In the genomic region with DNA sequence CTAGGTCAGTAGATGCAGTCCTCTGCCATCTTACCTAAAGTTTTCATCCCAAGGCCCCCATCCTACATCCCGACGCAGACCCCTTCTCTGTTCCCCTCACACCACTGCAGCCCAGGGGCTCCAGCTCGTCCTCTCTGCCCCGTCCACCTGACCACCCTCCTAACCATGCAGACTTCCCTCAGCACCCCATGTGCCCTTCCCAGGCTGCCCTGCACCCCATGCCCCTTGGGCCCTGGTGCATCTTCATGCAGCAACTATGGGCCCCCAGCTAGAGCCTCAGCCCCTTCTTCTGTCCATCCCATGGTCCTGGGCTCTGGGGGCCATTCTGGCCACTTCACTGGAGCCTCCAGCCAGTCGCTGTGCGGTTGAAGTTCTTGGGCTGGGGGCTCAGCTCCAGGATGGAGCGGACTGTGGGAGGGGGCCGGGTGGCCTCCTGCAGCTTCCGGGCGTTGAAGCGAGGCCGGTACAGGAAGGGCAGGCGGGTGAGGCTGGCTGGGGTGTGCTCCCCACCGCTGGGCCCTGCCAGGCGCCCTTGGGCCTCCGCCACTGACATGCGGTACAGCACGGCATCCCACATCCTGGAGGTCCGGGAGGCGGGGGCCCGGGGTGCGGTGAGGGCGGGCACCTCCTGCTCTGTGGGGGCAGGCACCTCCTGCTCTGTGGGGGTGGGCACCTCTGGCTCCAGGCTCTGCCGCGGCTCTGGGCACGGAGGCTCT, we compare ENCODE assay signal across 11 cellular contexts. TPM values are rescaled to one million over a fixed set of nuclear protein-coding genes. Genes with fewer than 3 reads are reported as not detected.
A peak's percentile ranks its signal among the peaks of the same experiment; 100 is the strongest.
DNase-seq lines count a peak whose midpoint lies in the region; ATAC-seq and TF ChIP-seq lines count a peak whose summit lies in the region.
"Had no signal": no experiment of that assay in that cellular context is flagged by ENCODE, and none has a peak within 500 bp of the region (broad histone marks: within the 10 kb centered on the region; RNA-seq: fewer than 3 reads in every experiment).

No MANE protein-coding gene starts in this region.

- H3K27ac Mint-ChIP-seq in activated naive CD8-positive, alpha-beta T cell = peak overlapping the region; percentile 86

- DNase-seq in activated CD4-positive, CD25-positive, alpha-beta regulatory T cell treated with anti-CD3 and anti-CD28 coated beads, Interleukin-2, amount 50 U/mL, for 72 hours = peak; percentile 61
- peak; percentile 49 for DNase-seq in sciatic nerve (ENCODE audit: low spot score)
- peak; percentile 71 for DNase-seq in upper lobe of right lung
- no peak for DNase-seq in germinal center (ENCODE audit: low spot score)
- no peak for DNase-seq in NCI-H2029 (lab: John Stamatoyannopoulos, UW)
- DNase-seq in AG08395 (ENCODE audit: low spot score) = no peak

- TF ChIP-seq CTCF in upper lobe of right lung (IDR thresholded peaks at IDR 0.05) = no peak

- H3K4me1 Mint-ChIP-seq in activated naive CD8-positive, alpha-beta T cell (ENCODE audit: low read depth) = peaks cover 37% of the 10 kb centered on the region

- peak overlapping the region; percentile 17 for H3K27ac ChIP-seq in upper lobe of right lung

- intact Hi-C loops in sciatic nerve (cut with DNase I) = no loop called here
- intact Hi-C loops in upper lobe of right lung (cut with DNase I) = no loop called here

- H3K9me3 Mint-ChIP-seq in activated naive CD8-positive, alpha-beta T cell (ENCODE audit: low read depth) = no peaks in the 10 kb centered on the region

- no peak overlapping the region for H3K4me3 ChIP-seq in upper lobe of right lung
- H3K4me3 ChIP-seq: gastrocnemius medialis, K562 had no signal

- H3K9me3 ChIP-seq in upper lobe of right lung = no peaks in the 10 kb centered on the region
- H3K9me3 ChIP-seq: gastrocnemius medialis had no signal

- H3K27me3 ChIP-seq in upper lobe of right lung = no peaks in the 10 kb centered on the region
- H3K27me3 ChIP-seq: gastrocnemius medialis had no signal

- H3K4me3 Mint-ChIP-seq in activated naive CD8-positive, alpha-beta T cell = peak overlapping the region; percentile 80

- no peaks in the 10 kb centered on the region for H3K4me1 ChIP-seq in upper lobe of right lung

- H3K36me3 ChIP-seq in upper lobe of right lung = no peaks in the 10 kb centered on the region
- H3K36me3 ChIP-seq: gastrocnemius medialis had no signal

- no peaks in the 10 kb centered on the region for H3K36me3 Mint-ChIP-seq in activated naive CD8-positive, alpha-beta T cell

- no peaks in the 10 kb centered on the region for H3K27me3 Mint-ChIP-seq in activated naive CD8-positive, alpha-beta T cell

- ATAC-seq in sciatic nerve = peak; percentile 22
- ATAC-seq in upper lobe of right lung = peak; percentile 64
- ATAC-seq: gastrocnemius medialis, K562 had no signal

RNA-seq across cellular contexts. Expression of a gene that starts 2.7 kb away (rescaled TPM):
- total RNA-seq in sciatic nerve (not detected), upper lobe of right lung (not detected)
- total RNA-seq: K562, subcutaneous adipose tissue had no signal

RNA-seq across cellular contexts. Expression of a gene that starts 30.5 kb away (rescaled TPM):
- total RNA-seq in sciatic nerve (35.6 TPM), upper lobe of right lung (0.43 TPM)
- total RNA-seq: K562 had no signal

RNA-seq across cellular contexts. Expression of a gene that starts 36.1 kb away (rescaled TPM):
- 89.6 TPM for total RNA-seq in sciatic nerve
- total RNA-seq in upper lobe of right lung = 78.2 TPM

RNA-seq across cellular contexts. Expression of a gene that starts 50.2 kb away (rescaled TPM):
- total RNA-seq in sciatic nerve (not detected), upper lobe of right lung (6.9 TPM)
- total RNA-seq: K562 had no signal

RNA-seq across cellular contexts. Expression of a gene that starts 54.2 kb away (rescaled TPM):
- 1.1 TPM for total RNA-seq in sciatic nerve
- 12.5 TPM for total RNA-seq in upper lobe of right lung
- total RNA-seq: activated CD8-positive, alpha-beta memory T cell treated with anti-CD3 and anti-CD28 coated beads for 36 hours; gastrocnemius medialis; K562; subcutaneous adipose tissue had no signal

Comparison
In these comparisons a context has a peak if more than half of its experiments do, and no peak if none do; other contexts are left out.
1. DNase-seq: peak in activated CD4-positive, CD25-positive, alpha-beta regulatory T cell treated with anti-CD3 and anti-CD28 coated beads, Interleukin-2, amount 50 U/mL, for 72 hours (single experiment), sciatic nerve (single experiment) and upper lobe of right lung (single experiment); none in germinal center (single experiment), NCI-H2029 (single experiment) and AG08395 (single experiment).
2. RNA of a gene that starts 30.5 kb away (total RNA-seq): 35.6 TPM in sciatic nerve (single experiment); 0.43 TPM in upper lobe of right lung (single experiment); every median in the first group is over 10 times any median in the second.